1 cellular context compared by ENCODE assay signal in genomic region chr1:53480678-53481077, GRCh38.
TF ChIP-seq lines count a peak whose summit lies in the region.

No MANE protein-coding gene starts in this region.

TF ChIP-seq in GM23338, 12 proteins besides CTCF, POLR2A, EP300 and RAD21 (continued from another document):
- no peak for TF ChIP-seq ZNF462 (CRISPR knock-in tag; IDR thresholded peaks at IDR 0.05)
- no peak for TF ChIP-seq EZH2 (IDR thresholded peaks at IDR 0.05; ENCODE audit: low read depth, unreplicated experiment)
- TF ChIP-seq STAT1 (IDR thresholded peaks at IDR 0.05; ENCODE audit: unreplicated experiment): no peak
- TF ChIP-seq POLR2AphosphoS5 (IDR thresholded peaks at IDR 0.05; ENCODE audit: low read depth): no peak
- TF ChIP-seq CREB1 (CRISPR knock-in tag; IDR thresholded peaks at IDR 0.05; ENCODE audit: low read depth): no peak
- no peak for TF ChIP-seq EZH2phosphoT487 (IDR thresholded peaks at IDR 0.05; ENCODE audit: unreplicated experiment)
- TF ChIP-seq JUNB (IDR thresholded peaks at IDR 0.05; ENCODE audit: unreplicated experiment): no peak
